Comparison of ENCODE assay signal across 8 cellular contexts in genomic region chr3:51706788-51707731, GRCh38. TPM values are rescaled to one million over a fixed set of nuclear protein-coding genes. Genes with fewer than 3 reads are reported as not detected.
DNase-seq lines count a peak whose midpoint lies in the region; ATAC-seq lines count a peak whose summit lies in the region.

Gene GRM2 (plus strand): TSS chr3:51707068. CDS start chr3:51708984, 1,916 bp downstream.

- no peaks in the 10 kb centered on the region for H3K27me3 ChIP-seq in MG63

- no peaks in the 10 kb centered on the region for H3K36me3 ChIP-seq in MG63

- no peaks in the 10 kb centered on the region for H3K9me3 ChIP-seq in MG63

- no peak for ATAC-seq in HG02840 (IDR thresholded peaks at IDR 0.05; ENCODE audit: low FRiP score, unreplicated experiment)

- peak within 1 kb of the TSS; percentile 29 for H3K27ac ChIP-seq in cingulate gyrus (ENCODE audit: low read depth, low read length)

- peak; percentile 8 for DNase-seq in activated CD8-positive, alpha-beta memory T cell treated with anti-CD3 and anti-CD28 coated beads, Interleukin-2, amount 50 U/mL, for 4 hours
- DNase-seq in activated CD8-positive, alpha-beta memory T cell treated with anti-CD3 and anti-CD28 coated beads for 24 hours = no peak
- DNase-seq in RKO (ENCODE audit: low spot score) (peak; percentile 12), iris pigment epithelial cell (ENCODE audit: low read depth) (peak; percentile 83), smooth muscle cell of the brain vasculature (ENCODE audit: low read depth, low spot score) (peak; percentile 50), MG63 (no peak)

- H3K4me3 ChIP-seq in MG63 = no peak within 1 kb of the TSS

RNA-seq across cellular contexts. Expression of gene GRM2, which starts in this region (rescaled TPM):
- not detected in 2 replicates for total RNA-seq in MG63 (2014; rRNA removed; shearing (Covaris generic); ENCODE audit: low replicate concordance)

Comparison
In these comparisons a context has a peak if more than half of its experiments do, and no peak if none do; other contexts are left out.
1. DNase-seq: peak in activated CD8-positive, alpha-beta memory T cell treated with anti-CD3 and anti-CD28 coated beads, Interleukin-2, amount 50 U/mL, for 4 hours (single experiment), RKO (single experiment), iris pigment epithelial cell (single experiment) and smooth muscle cell of the brain vasculature (single experiment); none in activated CD8-positive, alpha-beta memory T cell treated with anti-CD3 and anti-CD28 coated beads for 24 hours (single experiment) and MG63 (single experiment).